18 cellular contexts compared by ENCODE assay signal in the genomic region with DNA sequence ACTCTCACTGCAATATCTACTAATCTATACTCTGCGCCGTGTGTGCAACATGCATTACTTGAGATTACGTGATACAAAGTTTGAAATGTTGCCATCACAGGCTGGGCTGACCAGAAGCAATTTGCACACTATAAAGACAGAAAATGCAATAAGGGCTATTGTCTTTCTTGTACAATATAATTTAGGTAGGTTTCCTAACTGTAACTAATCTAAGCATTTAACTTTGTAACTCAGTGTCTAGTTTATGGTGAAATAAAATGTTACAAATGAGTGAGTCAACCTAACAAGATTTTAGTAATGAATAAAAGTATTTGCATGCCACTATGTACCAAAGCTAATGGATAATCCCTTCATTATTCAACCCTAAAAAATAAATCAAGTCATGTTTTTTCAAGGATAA. TPM values are rescaled to one million over a fixed set of nuclear protein-coding genes. Genes with fewer than 3 reads are reported as not detected.
DNase-seq lines count a peak whose midpoint lies in the region; ATAC-seq, FAIRE-seq and TF ChIP-seq lines count a peak whose summit lies in the region.
"Had no signal": no experiment of that assay in that cellular context is flagged by ENCODE, and none has a peak within 500 bp of the region (broad histone marks: within the 10 kb centered on the region; RNA-seq: fewer than 3 reads in every experiment).

No MANE protein-coding gene starts in this region.

- H3K4me3 Mint-ChIP-seq in astrocyte (ENCODE audit: unreplicated experiment): no peak overlapping the region
- H3K4me3 Mint-ChIP-seq: CD4-positive, alpha-beta memory T cell; H9 had no signal

- H3K36me3 ChIP-seq in cardiac muscle cell (no peaks in the 10 kb centered on the region), right atrium auricular region (no peaks in the 10 kb centered on the region), astrocyte (ENCODE audit: insufficient read depth, low read length) (no peaks in the 10 kb centered on the region), left lung (no peaks in the 10 kb centered on the region)
- H3K36me3 ChIP-seq: BE2C had no signal

- no peak overlapping the region for H3K27ac Mint-ChIP-seq in astrocyte (ENCODE audit: unreplicated experiment)
- H3K27ac Mint-ChIP-seq: CD4-positive, alpha-beta memory T cell; H9 had no signal

- peaks cover 3% of the 10 kb centered on the region for H3K4me1 ChIP-seq in cardiac muscle cell (ENCODE audit: low read depth)
- H3K4me1 ChIP-seq in right atrium auricular region: peaks cover 0 to 3% of the 10 kb centered on the region in 2 donors
- no peaks in the 10 kb centered on the region for H3K4me1 ChIP-seq in astrocyte (ENCODE audit: insufficient read depth, low read length)
- no peaks in the 10 kb centered on the region for H3K4me1 ChIP-seq in left lung
- H3K4me1 ChIP-seq: BE2C had no signal

- H3K9me3 ChIP-seq in cardiac muscle cell (ENCODE audit: low read depth) (no peaks in the 10 kb centered on the region), right atrium auricular region (no peaks in the 10 kb centered on the region), astrocyte (ENCODE audit: insufficient read depth, low read depth, low read length) (no peaks in the 10 kb centered on the region), left lung (no peaks in the 10 kb centered on the region)
- H3K9me3 ChIP-seq: BE2C had no signal

- H3K4me2 ChIP-seq in astrocyte (ENCODE audit: low read length): no peak overlapping the region

- peak; percentile 80 for ATAC-seq in left colon
- no peak for ATAC-seq in left lung

- H4K20me1 ChIP-seq in astrocyte (ENCODE audit: insufficient read depth, low read length): peaks cover 76% of the 10 kb centered on the region

- H3K4me3 ChIP-seq in cardiac muscle cell (no peak overlapping the region), right atrium auricular region (no peak overlapping the region), astrocyte (ENCODE audit: insufficient read depth, low read depth, low read length) (no peak overlapping the region), retinal pigment epithelial cell (ENCODE audit: low read length) (no peak overlapping the region), left lung (no peak overlapping the region)

- peak overlapping the region; percentile 1 for H3K27ac ChIP-seq in cardiac muscle cell
- H3K27ac ChIP-seq in right atrium auricular region: no peak overlapping the region
- no peak overlapping the region for H3K27ac ChIP-seq in astrocyte (ENCODE audit: low read depth, low read length)
- H3K27ac ChIP-seq in left lung: no peak overlapping the region
- H3K27ac ChIP-seq: 22Rv1, C4-2B had no signal

- intact Hi-C loops in left colon (cut with DNase I, micrococcal nuclease) (no loop called here), left lung (cut with DNase I) (no loop called here)

- H3K27me3 ChIP-seq in cardiac muscle cell: no peaks in the 10 kb centered on the region
- H3K27me3 ChIP-seq in right atrium auricular region: no peaks in the 10 kb centered on the region
- H3K27me3 ChIP-seq in astrocyte (ENCODE audit: insufficient read depth, low read length): no peaks in the 10 kb centered on the region
- no peaks in the 10 kb centered on the region for H3K27me3 ChIP-seq in left lung
- H3K27me3 ChIP-seq: BE2C had no signal

- no peak overlapping the region for H3K9ac ChIP-seq in astrocyte (ENCODE audit: low read length)

- H3K4me1 Mint-ChIP-seq in astrocyte (ENCODE audit: low read depth, unreplicated experiment): peaks cover 7% of the 10 kb centered on the region

- no peaks in the 10 kb centered on the region for H3K36me3 Mint-ChIP-seq in astrocyte (ENCODE audit: low read depth, unreplicated experiment)

- no peaks in the 10 kb centered on the region for H3K9me3 Mint-ChIP-seq in astrocyte (ENCODE audit: unreplicated experiment)
- H3K9me3 Mint-ChIP-seq: CD4-positive, alpha-beta memory T cell; H9 had no signal

- no peak overlapping the region for H2AFZ ChIP-seq in astrocyte (ENCODE audit: low read depth, low read length)

- H3K27me3 Mint-ChIP-seq in astrocyte (ENCODE audit: low read depth, unreplicated experiment): no peaks in the 10 kb centered on the region

- no peak for DNase-seq in cardiac muscle cell (ENCODE audit: low read depth in 1 of 2, low spot score in 1 of 2)
- no peak for DNase-seq in right atrium auricular region (ENCODE audit: low spot score)
- peak; percentile 44 for DNase-seq in astrocyte (ENCODE audit: low read depth)
- DNase-seq in left colon: no peak
- DNase-seq in retinal pigment epithelial cell (ENCODE audit: low read depth): peak; percentile 9
- no peak for DNase-seq in HK-2 (ENCODE audit: unreplicated experiment)
- DNase-seq in NOMO-1 (lab: John Stamatoyannopoulos, UW; ENCODE audit: unreplicated experiment in 2 of 2): no peak
- DNase-seq in left lung: no peak
- DNase-seq: ACHN; BE2C; CD4-positive, alpha-beta memory T cell; DMS79; EL; GOT3; H9 had no signal

- TF ChIP-seq CTCF in cardiac muscle cell (IDR thresholded peaks at IDR 0.05; ENCODE audit: low read depth, low read length) (no peak), right atrium auricular region (IDR thresholded peaks at IDR 0.05) (no peak), astrocyte (IDR thresholded peaks at IDR 0.05; ENCODE audit: insufficient read depth, low read depth, low read length) (no peak), retinal pigment epithelial cell (conservative IDR thresholded peaks at IDR 0.05; ENCODE audit: low read depth, low read length) (no peak), left lung (IDR thresholded peaks at IDR 0.05) (no peak)

- no peak for FAIRE-seq in astrocyte (lab: Jason Lieb, UNC)
- FAIRE-seq: GM12891 had no signal

- peaks cover 84% of the 10 kb centered on the region for H3K79me2 ChIP-seq in astrocyte (ENCODE audit: insufficient read depth, low read length)

RNA-seq across cellular contexts. Expression of a gene that starts 57.8 kb away (rescaled TPM):
- total RNA-seq in cardiac muscle cell: 24.4 and 25.4 TPM in 2 replicates
- polyA plus RNA-seq in cardiac muscle cell: 18.1 and 22.0 TPM in 2 replicates
- 10 to 100 TPM; 16.5 to 21.3 TPM for total RNA-seq in right atrium auricular region
- 40.9 and 45.8 TPM in 2 replicates for total RNA-seq in astrocyte
- total RNA-seq in left colon: 10 to 100 TPM; 31.2 to 32.7 TPM
- 10 to 100 TPM; 44.5 to 47.1 TPM for total RNA-seq in left lung

Comparison
In these comparisons a context has a peak if more than half of its experiments do, and no peak if none do; other contexts are left out.
1. DNase-seq: peak in astrocyte (single experiment) and retinal pigment epithelial cell (single experiment); none in cardiac muscle cell (0 of 2), right atrium auricular region (single experiment), left colon (0 of 2), HK-2 (single experiment), NOMO-1 (0 of 2) and left lung (0 of 2).